13 cellular contexts compared by ENCODE assay signal in the genomic region with DNA sequence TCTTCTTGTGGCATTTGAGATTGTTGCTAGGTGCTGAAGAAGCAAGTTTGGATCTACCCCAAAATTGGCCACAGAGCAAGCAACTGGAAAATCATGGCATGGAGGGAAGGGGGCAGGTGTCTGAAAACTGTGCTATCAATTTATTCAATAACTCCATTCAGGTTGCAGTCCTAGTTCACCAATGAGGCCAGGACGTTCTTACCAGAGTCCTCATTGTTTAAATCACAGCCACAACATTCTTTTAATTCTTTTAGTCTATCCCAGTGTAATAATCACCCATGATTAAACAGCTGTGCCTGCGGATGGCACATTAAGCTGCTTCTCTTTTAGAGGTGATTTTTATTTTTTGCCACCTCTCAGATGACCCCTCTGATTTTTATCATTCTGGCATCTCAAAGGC.
DNase-seq lines count a peak whose midpoint lies in the region; ATAC-seq and TF ChIP-seq lines count a peak whose summit lies in the region.
"Had no signal": no experiment of that assay in that cellular context is flagged by ENCODE, and none has a peak within 500 bp of the region (broad histone marks: within the 10 kb centered on the region; RNA-seq: fewer than 3 reads in every experiment).

No MANE protein-coding gene starts in this region.

- H3K27ac Mint-ChIP-seq in activated naive CD4-positive, alpha-beta T cell treated with anti-CD3 and anti-CD28 coated beads, Interleukin-2, amount 10 ng/mL, durations not matched to agents 7 days and 5 days = peak overlapping the region; percentile 97
- peak overlapping the region; percentile 97 for H3K27ac Mint-ChIP-seq in activated CD8-positive, alpha-beta T cell treated with anti-CD3 and anti-CD28 coated beads for 36 hours

- CTCF ChIA-PET in activated naive CD4-positive, alpha-beta T cell treated with anti-CD3 and anti-CD28 coated beads, Interleukin-2, amount 10 ng/mL, durations not matched to agents 7 days and 5 days (lab: Charles Lee) = interaction anchor here (0.9 to 3.2 kb wide), 6 partner anchors 9 to 81 kb away, joined by 3 to 14 read pairs (median 4); no protein-coding TSS in a partner anchor
- CTCF ChIA-PET in activated CD8-positive, alpha-beta T cell treated with anti-CD3 and anti-CD28 coated beads for 36 hours (lab: Charles Lee) = interaction anchor here (0.9 to 4.8 kb wide), 11 partner anchors 8 to 103 kb away, joined by 3 to 29 read pairs (median 4); no protein-coding TSS in a partner anchor

- H3K4me3 Mint-ChIP-seq in activated naive CD4-positive, alpha-beta T cell treated with anti-CD3 and anti-CD28 coated beads, Interleukin-2, amount 10 ng/mL, durations not matched to agents 7 days and 5 days = peak overlapping the region; percentile 61
- H3K4me3 Mint-ChIP-seq in activated CD8-positive, alpha-beta T cell treated with anti-CD3 and anti-CD28 coated beads for 36 hours = peak overlapping the region; percentile 65

- DNase-seq in activated naive CD4-positive, alpha-beta T cell treated with anti-CD3 and anti-CD28 coated beads, Interleukin-2, amount 10 ng/mL, durations not matched to agents 7 days and 5 days = no peak
- DNase-seq in activated naive CD4-positive, alpha-beta T cell treated with Interleukin-2 at 50 U/mL for 16 hours = no peak
- no peak for DNase-seq in activated CD8-positive, alpha-beta T cell treated with anti-CD3 and anti-CD28 coated beads for 36 hours
- DNase-seq in kidney tubule cell (ENCODE audit: low spot score) (peak; percentile 66), transverse colon (no peak), gastrocnemius medialis (no peak), NCI-H2196 treated with DMSO at 0.1 percent for 48 hours (lab: John Stamatoyannopoulos, UW; ENCODE audit: unreplicated experiment) (no peak), NCI-H1417 treated with DMSO at 0.1 percent for 48 hours (lab: John Stamatoyannopoulos, UW) (no peak)
- DNase-seq: brain microvascular endothelial cell, glutamatergic neuron, left ventricle myocardium inferior, NCI-H2081 treated with DMSO at 0.1 percent for 48 hours, SK-N-SH had no signal

- no peak for TF ChIP-seq CTCF in activated CD8-positive, alpha-beta T cell treated with anti-CD3 and anti-CD28 coated beads for 36 hours (IDR thresholded peaks at IDR 0.05)
- no peak for TF ChIP-seq CTCF in transverse colon (IDR thresholded peaks at IDR 0.05)
- no peak for TF ChIP-seq CTCF in gastrocnemius medialis (IDR thresholded peaks at IDR 0.05 in 4 of 5, conservative IDR thresholded peaks at IDR 0.05 in 1 of 5)

- H3K36me3 Mint-ChIP-seq in activated naive CD4-positive, alpha-beta T cell treated with anti-CD3 and anti-CD28 coated beads, Interleukin-2, amount 10 ng/mL, durations not matched to agents 7 days and 5 days = peaks cover 59% of the 10 kb centered on the region
- H3K36me3 Mint-ChIP-seq in activated CD8-positive, alpha-beta T cell treated with anti-CD3 and anti-CD28 coated beads for 36 hours (ENCODE audit: low read depth) = peaks cover 56% of the 10 kb centered on the region

- in situ Hi-C loops in transverse colon (cut with MboI; ENCODE audit: low pct_ligation_motif_present in 1 of 4, low pct_unique_long_range_greater_than_20kb in 1 of 4, low sequenced_read_pairs in 3 of 4) (no loop called here), gastrocnemius medialis (cut with MboI; ENCODE audit: low sequenced_read_pairs in 4 of 4) (no loop called here)

- H3K4me1 Mint-ChIP-seq in activated naive CD4-positive, alpha-beta T cell treated with anti-CD3 and anti-CD28 coated beads, Interleukin-2, amount 10 ng/mL, durations not matched to agents 7 days and 5 days = peaks cover 96% of the 10 kb centered on the region
- peaks cover 92% of the 10 kb centered on the region for H3K4me1 Mint-ChIP-seq in activated CD8-positive, alpha-beta T cell treated with anti-CD3 and anti-CD28 coated beads for 36 hours (ENCODE audit: low read depth)

- intact Hi-C loops in activated CD8-positive, alpha-beta T cell treated with anti-CD3 and anti-CD28 coated beads for 36 hours (cut with micrococcal nuclease) = loop anchor here (5.0 kb wide), 1 partner anchor 50 kb away; no protein-coding TSS in a partner anchor
- intact Hi-C loops in transverse colon (cut with DNase I; ENCODE audit: low total_unique reads) = no loop called here
- intact Hi-C loops in gastrocnemius medialis (cut with DNase I; ENCODE audit: low total_unique reads) = no loop called here

- ATAC-seq in activated CD8-positive, alpha-beta T cell treated with anti-CD3 and anti-CD28 coated beads for 36 hours = no peak
- no peak for ATAC-seq in gastrocnemius medialis

- H3K9me3 Mint-ChIP-seq in activated naive CD4-positive, alpha-beta T cell treated with anti-CD3 and anti-CD28 coated beads, Interleukin-2, amount 10 ng/mL, durations not matched to agents 7 days and 5 days = no peaks in the 10 kb centered on the region
- peaks cover 2% of the 10 kb centered on the region for H3K9me3 Mint-ChIP-seq in activated CD8-positive, alpha-beta T cell treated with anti-CD3 and anti-CD28 coated beads for 36 hours

- H3K36me3 ChIP-seq in transverse colon (no peaks in the 10 kb centered on the region), gastrocnemius medialis (no peaks in the 10 kb centered on the region)
- H3K36me3 ChIP-seq: brain microvascular endothelial cell, left ventricle myocardium inferior had no signal

- TF ChIP-seq POLR2A in transverse colon (IDR thresholded peaks at IDR 0.05) (no peak), gastrocnemius medialis (IDR thresholded peaks at IDR 0.05) (no peak)

- H3K27me3 ChIP-seq in transverse colon (no peaks in the 10 kb centered on the region), gastrocnemius medialis (no peaks in the 10 kb centered on the region)
- H3K27me3 ChIP-seq: brain microvascular endothelial cell had no signal

- peak overlapping the region; percentile 23 to 69 (median 44) for H3K27ac ChIP-seq in transverse colon
- H3K27ac ChIP-seq in gastrocnemius medialis = no peak overlapping the region
- H3K27ac ChIP-seq: brain microvascular endothelial cell, left ventricle myocardium inferior had no signal

- no peak for TF ChIP-seq EP300 in transverse colon (IDR thresholded peaks at IDR 0.05; ENCODE audit: low read depth)

- POLR2A ChIA-PET in activated CD8-positive, alpha-beta T cell treated with anti-CD3 and anti-CD28 coated beads for 36 hours (lab: Charles Lee) = interaction anchor here (0.6 to 5.2 kb wide), 7 partner anchors 8 to 102 kb away, joined by 3 to 26 read pairs (median 5); a partner anchor contains a TSS

- no peaks in the 10 kb centered on the region for H3K27me3 Mint-ChIP-seq in activated naive CD4-positive, alpha-beta T cell treated with anti-CD3 and anti-CD28 coated beads, Interleukin-2, amount 10 ng/mL, durations not matched to agents 7 days and 5 days
- no peaks in the 10 kb centered on the region for H3K27me3 Mint-ChIP-seq in activated CD8-positive, alpha-beta T cell treated with anti-CD3 and anti-CD28 coated beads for 36 hours

- WGBS in transverse colon (ENCODE audit: low coverage in 1 of 2), 2 donors = 58 to 87% methylated on average over 2 of the region's 2 CpGs

- H3K9me3 ChIP-seq in transverse colon (no peaks in the 10 kb centered on the region), gastrocnemius medialis (no peaks in the 10 kb centered on the region)
- H3K9me3 ChIP-seq: left ventricle myocardium inferior, SK-N-SH had no signal

- no peak overlapping the region for H3K4me3 ChIP-seq in transverse colon
- H3K4me3 ChIP-seq in gastrocnemius medialis = no peak overlapping the region
- H3K4me3 ChIP-seq: left ventricle myocardium inferior had no signal

- peaks cover 0 to 66% (median 11%) of the 10 kb centered on the region in 4 donors for H3K4me1 ChIP-seq in transverse colon
- H3K4me1 ChIP-seq in gastrocnemius medialis = peaks cover 5 to 10% of the 10 kb centered on the region in 2 donors

Comparison
In these comparisons a context has a peak if more than half of its experiments do, and no peak if none do; other contexts are left out.
1. H3K27ac ChIP-seq: peak in transverse colon (4 of 4); none in gastrocnemius medialis (0 of 4).